8 cellular contexts compared by ENCODE assay signal in genomic region chr11:63974259-63975143, GRCh38. TPM values are rescaled to one million over a fixed set of nuclear protein-coding genes. Genes with fewer than 3 reads are reported as not detected.
DNase-seq lines count a peak whose midpoint lies in the region; ATAC-seq and TF ChIP-seq lines count a peak whose summit lies in the region.

Gene COX8A, plus strand, starts transcription at chr11:63974620. Its CDS starts 61 bp downstream, at chr11:63974681.

- intact Hi-C loops in head of caudate nucleus (cut with DNase I), result no loop called here

- TF ChIP-seq CTCF in GM12865 (IDR thresholded peaks at IDR 0.05; ENCODE audit: insufficient read depth, low read depth, low read length, missing control alignments) (no peak), osteocyte (IDR thresholded peaks at IDR 0.05) (peak; percentile 40)

- H3K27me3 Mint-ChIP-seq in osteocyte (ENCODE audit: unreplicated experiment), result no peaks in the 10 kb centered on the region

- peak; percentile 96 for ATAC-seq in HG02759 (IDR thresholded peaks at IDR 0.05; ENCODE audit: unreplicated experiment)

- DNase-seq in GM12865 (ENCODE audit: low read depth) (peak; percentile 100), NCI-H1417 (lab: John Stamatoyannopoulos, UW) (peak; percentile 99 to 100 (median 100)), SW 1271 (lab: John Stamatoyannopoulos, UW) (peak; percentile 100), head of caudate nucleus (peak; percentile 95 to 100 (median 99)), osteocyte (ENCODE audit: extremely low spot score, unreplicated experiment) (peak; percentile 99)
- peak; percentile 92 for DNase-seq in activated naive CD8-positive, alpha-beta T cell treated with anti-CD3 and anti-CD28 coated beads, Interleukin-2, amount 50 U/mL, for 16 hours (ENCODE audit: low read depth, low spot score)

- H3K27ac ChIP-seq in thymus (ENCODE audit: low read depth), result peak within 1 kb of the TSS; percentile 95

- no peaks in the 10 kb centered on the region for H3K27me3 ChIP-seq in thymus (ENCODE audit: control insufficient read depth, insufficient read depth)

- no peaks in the 10 kb centered on the region for H3K9me3 Mint-ChIP-seq in osteocyte (ENCODE audit: unreplicated experiment)

- WGBS in thymus, result under 1% methylated on average over 67 of the region's 67 CpGs

- H3K4me3 ChIP-seq in GM12865 (ENCODE audit: low read depth, low read length) (peak within 1 kb of the TSS; percentile 76), thymus (ENCODE audit: low read length) (peak within 1 kb of the TSS; percentile 69)

- peak within 1 kb of the TSS; percentile 99 for H3K27ac Mint-ChIP-seq in osteocyte (ENCODE audit: unreplicated experiment)

- H3K4me1 ChIP-seq in thymus (ENCODE audit: control insufficient read depth, insufficient read depth, low read length), result peaks cover 7% of the 10 kb centered on the region

- peaks cover 40% of the 10 kb centered on the region for H3K4me1 Mint-ChIP-seq in osteocyte (ENCODE audit: unreplicated experiment)

- H3K9me3 ChIP-seq in thymus (ENCODE audit: control insufficient read depth), result no peaks in the 10 kb centered on the region

- H3K4me3 Mint-ChIP-seq in osteocyte (ENCODE audit: unreplicated experiment), result peak within 1 kb of the TSS; percentile 97

- peaks cover 14% of the 10 kb centered on the region for H3K36me3 ChIP-seq in thymus (ENCODE audit: control insufficient read depth, insufficient read depth)

- H3K36me3 Mint-ChIP-seq in osteocyte (ENCODE audit: unreplicated experiment), result peaks cover 4% of the 10 kb centered on the region

RNA-seq across cellular contexts. Expression of gene COX8A, which starts in this region (rescaled TPM):
- total RNA-seq in osteocyte, result 253 and 265 TPM in 2 replicates
- polyA plus RNA-seq in thymus, result 411 TPM

Comparison
In these comparisons a context has a peak if more than half of its experiments do, and no peak if none do; other contexts are left out.
1. Peak in every context shown above with its lines: DNase-seq, ATAC-seq, H3K4me3 ChIP-seq and H3K27ac ChIP-seq.